ENCODE assay signal across 25 cellular contexts in the genomic region with DNA sequence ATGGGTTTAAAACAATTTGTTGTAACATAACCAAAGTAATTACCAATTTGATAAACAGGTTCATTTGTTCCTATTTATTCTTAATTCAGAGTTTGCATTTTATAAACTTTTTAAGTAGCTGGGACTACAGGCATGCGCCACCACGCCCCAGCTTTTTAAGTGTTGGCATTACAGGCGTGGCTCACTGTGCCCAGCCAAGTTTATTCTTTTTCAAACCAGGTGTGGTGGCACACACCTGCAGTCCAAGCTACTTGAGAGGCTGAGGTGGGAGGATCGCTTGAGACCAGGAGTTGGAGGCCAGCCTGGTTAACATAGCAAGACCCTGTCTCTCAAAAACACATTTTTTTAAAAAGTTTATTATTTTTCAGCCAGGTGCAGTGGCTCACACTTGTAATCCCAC.
"Had no signal": no experiment of that assay in that cellular context is flagged by ENCODE, and none has a peak within 500 bp of the region (broad histone marks: within the 10 kb centered on the region; RNA-seq: fewer than 3 reads in every experiment).

No MANE protein-coding gene starts in this region.

- H3K4me1 ChIP-seq: ascending aorta had no signal

- H3K4me3 ChIP-seq: ascending aorta, cardiac muscle cell had no signal

- DNase-seq: activated B cell treated with CpG ODN at 0.5 μM for 24 hours; activated CD4-positive, alpha-beta memory T cell treated with anti-CD3 and anti-CD28 coated beads for 36 hours; activated CD4-positive, alpha-beta T cell treated with anti-CD3 and anti-CD28 coated beads for 4 hours; activated CD4-positive, alpha-beta T cell treated with anti-CD3 and anti-CD28 coated beads, Interleukin-2, amount 10 ng/mL, durations not matched to agents 24 days and 14 days; activated CD4-positive, alpha-beta T cell treated with anti-CD3 and anti-CD28 coated beads, Interleukin-2, amount 50 U/mL, for 1 hour; activated CD4-positive, alpha-beta T cell treated with anti-CD3 and anti-CD28 coated beads, Interleukin-2, amount 50 U/mL, for 4 hours; activated CD4-positive, CD25-positive, alpha-beta regulatory T cell treated with anti-CD3 and anti-CD28 coated beads, Interleukin-2, amount 50 U/mL, for 72 hours; activated CD8-positive, alpha-beta memory T cell treated with anti-CD3 and anti-CD28 coated beads, Interleukin-2, amount 50 U/mL, for 4 hours; activated CD8-positive, alpha-beta T cell treated with anti-CD3 and anti-CD28 coated beads for 36 hours; activated effector memory CD4-positive, alpha-beta T cell treated with Interleukin-2 at 50 U/mL for 16 hours; activated gamma-delta T cell; activated naive CD4-positive, alpha-beta T cell treated with anti-CD3 and anti-CD28 coated beads, Interleukin-2, amount 10 ng/mL, durations not matched to agents 7 days and 5 days; activated naive CD4-positive, alpha-beta T cell treated with Interleukin-2 at 50 U/mL for 16 hours; activated naive CD8-positive, alpha-beta T cell treated with anti-CD3 and anti-CD28 coated beads, Interleukin-2, amount 10 ng/mL, durations not matched to agents 7 days and 5 days; activated naive CD8-positive, alpha-beta T cell treated with anti-CD3 and anti-CD28 coated beads, Interleukin-2, amount 50 U/mL, for 24 hours; activated T-cell treated with anti-CD3 and anti-CD28 coated beads for 4 hours; activated T-cell treated with anti-CD3 and anti-CD28 coated beads, Interleukin-2, amount 50 U/mL, for 1 hour; activated T-cell treated with anti-CD3 and anti-CD28 coated beads, Interleukin-2, amount 50 U/mL, for 48 hours; cerebellar nuclear complex; T-helper 1 cell; T-helper 2 cell; T-helper 9 cell had no signal

- ATAC-seq: activated CD8-positive, alpha-beta T cell treated with anti-CD3 and anti-CD28 coated beads for 36 hours; activated naive CD8-positive, alpha-beta T cell treated with anti-CD3 and anti-CD28 coated beads, Interleukin-2, amount 50 U/mL, for 24 hours had no signal

- H3K27me3 ChIP-seq: ascending aorta, cardiac muscle cell had no signal

- H3K27ac ChIP-seq: ascending aorta, cardiac muscle cell, VCaP had no signal

- H3K9me3 ChIP-seq: ascending aorta had no signal
